ENCODE assay signal across 13 cellular contexts in genomic region chrX:3743821-3744439, GRCh38. TPM values are rescaled to one million over a fixed set of nuclear protein-coding genes. Genes with fewer than 3 reads are reported as not detected.
A peak's percentile ranks its signal among the peaks of the same experiment; 100 is the strongest.
DNase-seq lines count a peak whose midpoint lies in the region; ATAC-seq and TF ChIP-seq lines count a peak whose summit lies in the region.
"Had no signal": no experiment of that assay in that cellular context is flagged by ENCODE, and none has a peak within 500 bp of the region (broad histone marks: within the 10 kb centered on the region; RNA-seq: fewer than 3 reads in every experiment).

No MANE protein-coding gene starts in this region.

- CTCF ChIA-PET in activated CD8-positive, alpha-beta T cell treated with anti-CD3 and anti-CD28 coated beads for 36 hours (lab: Charles Lee) = no interaction called here

- H3K9ac ChIP-seq in SK-N-MC (ENCODE audit: insufficient read length) = no peak overlapping the region
- no peak overlapping the region for H3K9ac ChIP-seq in colonic mucosa (ENCODE audit: low read depth in 2 of 2, low read length in 2 of 2)

- H3K4me1 ChIP-seq in colonic mucosa = no peaks in the 10 kb centered on the region
- H3K4me1 ChIP-seq in BE2C = no peaks in the 10 kb centered on the region

- DNase-seq in SK-N-MC (ENCODE audit: low read depth, low spot score) (no peak), colonic mucosa (peak; percentile 23), dermis blood vessel endothelial cell (no peak), cerebellar cortex (ENCODE audit: low spot score) (no peak), BE2C (no peak), NCI-H146 treated with DMSO at 0.1 percent for 48 hours (lab: John Stamatoyannopoulos, UW; ENCODE audit: unreplicated experiment) (no peak)
- DNase-seq in activated CD8-positive, alpha-beta T cell treated with anti-CD3 and anti-CD28 coated beads for 36 hours = peak; percentile 72
- DNase-seq in stimulated activated CD8-positive, alpha-beta memory T cell treated with anti-CD3 and anti-CD28 coated beads, Interleukin-4, amount 100 ng/mL, for 24 hours (ENCODE audit: low read depth) = peak; percentile 23
- DNase-seq: activated B cell treated with CpG ODN at 0.5 μM for 24 hours, DMS153, GOT3, head of caudate nucleus had no signal

- H3K27me3 ChIP-seq in colonic mucosa = no peaks in the 10 kb centered on the region
- H3K27me3 ChIP-seq in BE2C = no peaks in the 10 kb centered on the region

- peak overlapping the region; percentile 15 for H3K4me3 Mint-ChIP-seq in activated CD8-positive, alpha-beta T cell treated with anti-CD3 and anti-CD28 coated beads for 36 hours
- H3K4me3 Mint-ChIP-seq: activated B cell treated with CpG ODN at 0.5 μM for 24 hours had no signal

- no peaks in the 10 kb centered on the region for H3K27me3 Mint-ChIP-seq in activated CD8-positive, alpha-beta T cell treated with anti-CD3 and anti-CD28 coated beads for 36 hours
- H3K27me3 Mint-ChIP-seq: activated B cell treated with CpG ODN at 0.5 μM for 24 hours had no signal

- intact Hi-C loops in activated CD8-positive, alpha-beta T cell treated with anti-CD3 and anti-CD28 coated beads for 36 hours (cut with micrococcal nuclease) = no loop called here
- intact Hi-C loops in colonic mucosa (cut with DNase I) = no loop called here

- POLR2A ChIA-PET in activated CD8-positive, alpha-beta T cell treated with anti-CD3 and anti-CD28 coated beads for 36 hours (lab: Charles Lee) = no interaction called here

- peak overlapping the region; percentile 68 for H3K27ac Mint-ChIP-seq in activated CD8-positive, alpha-beta T cell treated with anti-CD3 and anti-CD28 coated beads for 36 hours
- H3K27ac Mint-ChIP-seq: activated B cell treated with CpG ODN at 0.5 μM for 24 hours had no signal

- peaks cover 6% of the 10 kb centered on the region for H3K36me3 Mint-ChIP-seq in activated CD8-positive, alpha-beta T cell treated with anti-CD3 and anti-CD28 coated beads for 36 hours (ENCODE audit: low read depth)

- H3K9me3 Mint-ChIP-seq in activated CD8-positive, alpha-beta T cell treated with anti-CD3 and anti-CD28 coated beads for 36 hours = peaks cover 3% of the 10 kb centered on the region

- peaks cover 19% of the 10 kb centered on the region for H3K4me1 Mint-ChIP-seq in activated CD8-positive, alpha-beta T cell treated with anti-CD3 and anti-CD28 coated beads for 36 hours (ENCODE audit: low read depth)

- H3K36me3 ChIP-seq in SK-N-MC (ENCODE audit: insufficient read depth, low read length) (no peaks in the 10 kb centered on the region), colonic mucosa (no peaks in the 10 kb centered on the region), BE2C (no peaks in the 10 kb centered on the region)

- H3K27ac ChIP-seq in SK-N-MC (no peak overlapping the region), colonic mucosa (no peak overlapping the region)
- H3K27ac ChIP-seq: coronary artery had no signal

- TF ChIP-seq CTCF in activated CD8-positive, alpha-beta T cell treated with anti-CD3 and anti-CD28 coated beads for 36 hours (IDR thresholded peaks at IDR 0.05) = no peak
- no peak for TF ChIP-seq CTCF in colonic mucosa (IDR thresholded peaks at IDR 0.05)
- TF ChIP-seq CTCF in BE2C (IDR thresholded peaks at IDR 0.05; ENCODE audit: low read depth, low read length) = no peak

- H3K4me3 ChIP-seq in SK-N-MC (peak overlapping the region; percentile 65), colonic mucosa (no peak overlapping the region), BE2C (ENCODE audit: low read depth, low read length) (no peak overlapping the region)
- H3K4me3 ChIP-seq: coronary artery had no signal

- ATAC-seq in activated CD8-positive, alpha-beta T cell treated with anti-CD3 and anti-CD28 coated beads for 36 hours = peak; percentile 94

- H3K9me3 ChIP-seq in SK-N-MC (ENCODE audit: low read depth, low read length) = no peaks in the 10 kb centered on the region
- H3K9me3 ChIP-seq in colonic mucosa = no peaks in the 10 kb centered on the region
- no peaks in the 10 kb centered on the region for H3K9me3 ChIP-seq in BE2C

RNA-seq across cellular contexts. Expression of gene PRKX, which starts 30.5 kb away (rescaled TPM):
- 10 to 100 TPM; 54.4 to 59.9 TPM for total RNA-seq in activated CD8-positive, alpha-beta T cell treated with anti-CD3 and anti-CD28 coated beads for 36 hours
- total RNA-seq in colonic mucosa (10 to 100 TPM; 32.4 to 38.2 TPM), dermis blood vessel endothelial cell (41.5 and 42.4 TPM in 2 replicates)
- 11.8 TPM for polyA plus RNA-seq in BE2C (2012; ENCODE audit: insufficient read depth, insufficient read length, low read depth)

Comparison
In these comparisons a context has a peak if more than half of its experiments do, and no peak if none do; other contexts are left out.
1. DNase-seq: peak in activated CD8-positive, alpha-beta T cell treated with anti-CD3 and anti-CD28 coated beads for 36 hours (single experiment), colonic mucosa (single experiment) and stimulated activated CD8-positive, alpha-beta memory T cell treated with anti-CD3 and anti-CD28 coated beads, Interleukin-4, amount 100 ng/mL, for 24 hours (single experiment); none in SK-N-MC (single experiment), dermis blood vessel endothelial cell (single experiment), cerebellar cortex (single experiment), BE2C (single experiment) and NCI-H146 treated with DMSO at 0.1 percent for 48 hours (single experiment).